ENCODE assay signal across 1 cellular context in genomic region chr1:46077669-46078068, GRCh38.
TF ChIP-seq lines count a peak whose summit lies in the region.

No MANE protein-coding gene starts in this region.

TF ChIP-seq in IMR-90, 13 proteins besides CTCF, POLR2A, EP300 and RAD21:
- TF ChIP-seq MAFK (IDR thresholded peaks at IDR 0.05; ENCODE audit: low read depth, low read length) = no peak
- no peak for TF ChIP-seq NFE2L2 (IDR thresholded peaks at IDR 0.05; ENCODE audit: low read depth, low read length)
- TF ChIP-seq RFX5 (IDR thresholded peaks at IDR 0.05; ENCODE audit: low read depth, low read length) = no peak
- no peak for TF ChIP-seq USF2 (IDR thresholded peaks at IDR 0.05; ENCODE audit: low read depth, low read length)
- TF ChIP-seq RCOR1 (IDR thresholded peaks at IDR 0.05; ENCODE audit: insufficient replicate concordance, low read length) = no peak
- peak; percentile 94 for TF ChIP-seq CEBPB (IDR thresholded peaks at IDR 0.05; ENCODE audit: low read depth, low read length)
- no peak for TF ChIP-seq CHD1 (IDR thresholded peaks at IDR 0.05; ENCODE audit: low read depth, low read length)
- TF ChIP-seq MAZ (IDR thresholded peaks at IDR 0.05; ENCODE audit: borderline replicate concordance, low read depth, low read length) = no peak
- TF ChIP-seq ELK1 (IDR thresholded peaks at IDR 0.05; ENCODE audit: borderline replicate concordance, low read depth, low read length) = no peak
